8 cellular contexts compared by ENCODE assay signal in genomic region chr1:83488077-83488476, GRCh38.
A peak's percentile ranks its signal among the peaks of the same experiment; 100 is the strongest.
DNase-seq lines count a peak whose midpoint lies in the region; ATAC-seq, FAIRE-seq and TF ChIP-seq lines count a peak whose summit lies in the region.
"Not testable (repeated sequence)": the region's sequence is repeated elsewhere in the genome, so short reads cannot be mapped to it uniquely, and the experiment has no call there.

No MANE protein-coding gene starts in this region.

- DNase-seq in activated CD4-positive, alpha-beta T cell treated with anti-CD3 and anti-CD28 coated beads, Interleukin-2, amount 10 ng/mL, durations not matched to agents 24 days and 14 days = peak; percentile 84
- DNase-seq in bronchial epithelial cell (ENCODE audit: low read depth) = peak; percentile 24
- peak; percentile 1 for DNase-seq in stimulated activated CD4-positive, alpha-beta T cell treated with anti-CD3 and anti-CD28 coated beads, Interleukin-2, amount 100 ng/mL, for 4 hours (ENCODE audit: low read depth)

- ATAC-seq in GM18502 (IDR thresholded peaks at IDR 0.05; ENCODE audit: poor library complexity, unreplicated experiment) (peak; percentile 88), GM19324 (IDR thresholded peaks at IDR 0.05; ENCODE audit: low FRiP score, unreplicated experiment) (peak; percentile 68), GM21576 (IDR thresholded peaks at IDR 0.05; ENCODE audit: unreplicated experiment) (peak; percentile 85), HG02943 (IDR thresholded peaks at IDR 0.05; ENCODE audit: low read depth, unreplicated experiment) (peak; percentile 79), HG03378 (IDR thresholded peaks at IDR 0.05; ENCODE audit: unreplicated experiment) (peak; percentile 92)

- peaks cover 36% of the 10 kb centered on the region for H3K4me1 Mint-ChIP-seq in activated CD4-positive, alpha-beta T cell treated with anti-CD3 and anti-CD28 coated beads, Interleukin-2, amount 10 ng/mL, durations not matched to agents 24 days and 14 days

- not testable (repeated sequence) for TF ChIP-seq CTCF in bronchial epithelial cell (IDR thresholded peaks at IDR 0.05; ENCODE audit: insufficient read depth, low read length, severe bottlenecking)

- H3K9me3 Mint-ChIP-seq in activated CD4-positive, alpha-beta T cell treated with anti-CD3 and anti-CD28 coated beads, Interleukin-2, amount 10 ng/mL, durations not matched to agents 24 days and 14 days = peaks cover 17% of the 10 kb centered on the region

- H3K36me3 Mint-ChIP-seq in activated CD4-positive, alpha-beta T cell treated with anti-CD3 and anti-CD28 coated beads, Interleukin-2, amount 10 ng/mL, durations not matched to agents 24 days and 14 days (ENCODE audit: low read depth) = not testable (repeated sequence)

- not testable (repeated sequence) for H3K27me3 ChIP-seq in bronchial epithelial cell (ENCODE audit: control insufficient read depth, insufficient read depth, low read length)

- not testable (repeated sequence) for H3K4me3 ChIP-seq in bronchial epithelial cell (ENCODE audit: low read depth, low read length)

- not testable (repeated sequence) for H3K36me3 ChIP-seq in bronchial epithelial cell (ENCODE audit: control insufficient read depth, insufficient read depth, low read length)

- not testable (repeated sequence) for H3K27me3 Mint-ChIP-seq in activated CD4-positive, alpha-beta T cell treated with anti-CD3 and anti-CD28 coated beads, Interleukin-2, amount 10 ng/mL, durations not matched to agents 24 days and 14 days

- H3K27ac Mint-ChIP-seq in activated CD4-positive, alpha-beta T cell treated with anti-CD3 and anti-CD28 coated beads, Interleukin-2, amount 10 ng/mL, durations not matched to agents 24 days and 14 days = peak overlapping the region; percentile 94

- peak overlapping the region; percentile 58 for H3K4me3 Mint-ChIP-seq in activated CD4-positive, alpha-beta T cell treated with anti-CD3 and anti-CD28 coated beads, Interleukin-2, amount 10 ng/mL, durations not matched to agents 24 days and 14 days

- intact Hi-C loops in activated CD4-positive, alpha-beta T cell treated with anti-CD3 and anti-CD28 coated beads, Interleukin-2, amount 10 ng/mL, durations not matched to agents 24 days and 14 days (cut with micrococcal nuclease) = loop anchor here (2.0 kb wide), 1 partner anchor 27 kb away; no protein-coding TSS in a partner anchor

- FAIRE-seq in bronchial epithelial cell (lab: Jason Lieb, UNC) = peak; percentile 98

Comparison
In these comparisons a context has a peak if more than half of its experiments do, and no peak if none do; other contexts are left out.
1. DNase-seq: peak in every context shown above with its lines; median percentile 84 in activated CD4-positive, alpha-beta T cell treated with anti-CD3 and anti-CD28 coated beads, Interleukin-2, amount 10 ng/mL, durations not matched to agents 24 days and 14 days; 24 in bronchial epithelial cell; 1 in stimulated activated CD4-positive, alpha-beta T cell treated with anti-CD3 and anti-CD28 coated beads, Interleukin-2, amount 100 ng/mL, for 4 hours.